16 cellular contexts compared by ENCODE assay signal in the genomic region with DNA sequence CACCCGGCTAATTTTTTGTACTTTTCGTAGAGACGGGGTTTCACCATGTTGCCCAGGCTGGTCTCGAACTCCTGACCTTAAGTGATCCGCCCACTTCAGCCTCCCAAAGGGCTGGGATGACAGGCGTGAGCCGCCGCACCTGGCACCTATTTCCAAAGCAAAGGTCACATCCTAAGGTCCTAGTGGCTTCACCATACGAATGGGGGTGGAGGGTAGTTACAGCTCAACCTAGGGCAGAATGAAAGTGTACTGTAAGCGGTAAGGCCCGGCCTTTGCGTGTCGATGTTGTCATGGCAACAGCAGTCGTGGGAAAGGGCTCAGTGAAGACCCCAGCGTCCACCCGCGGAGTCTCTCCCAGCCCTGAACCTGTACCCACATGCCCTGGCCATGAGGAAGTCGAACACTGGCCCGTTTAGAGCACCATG. TPM values are rescaled to one million over a fixed set of nuclear protein-coding genes. Genes with fewer than 3 reads are reported as not detected.
DNase-seq lines count a peak whose midpoint lies in the region; ATAC-seq, FAIRE-seq and TF ChIP-seq lines count a peak whose summit lies in the region.
"Had no signal": no experiment of that assay in that cellular context is flagged by ENCODE, and none has a peak within 500 bp of the region (broad histone marks: within the 10 kb centered on the region; RNA-seq: fewer than 3 reads in every experiment).

No MANE protein-coding gene starts in this region.

- no peak overlapping the region for H2AFZ ChIP-seq in Loucy (ENCODE audit: low read length)
- H2AFZ ChIP-seq: PC-9 had no signal

- H3K36me3 ChIP-seq in Loucy (ENCODE audit: insufficient read depth, low read length) (peaks cover 9% of the 10 kb centered on the region; the same call in 1 of the 2 replicates), colonic mucosa (no peaks in the 10 kb centered on the region), muscle layer of duodenum (ENCODE audit: control insufficient read depth in 1 of 2, insufficient read depth in 2 of 2, low read length in 2 of 2) (peaks cover 12 to 15% of the 10 kb centered on the region in 2 donors), transverse colon (peaks cover 0 to 18% (median 5%) of the 10 kb centered on the region in 4 donors)

- in situ Hi-C loops in transverse colon (cut with MboI; ENCODE audit: low pct_ligation_motif_present in 1 of 4, low pct_unique_long_range_greater_than_20kb in 1 of 4, low sequenced_read_pairs in 3 of 4): loop anchor here in 3 of 4 donors (25.0 kb wide), 2 partner anchors 160 to 185 kb away; a partner anchor contains a TSS

- 47 to 49% methylated on average over 4 to 19 of the region's 19 CpGs for WGBS in transverse colon (ENCODE audit: low coverage in 1 of 2), 2 donors

- H3K9me2 ChIP-seq in Loucy (replicated peaks; ENCODE audit: low read depth, low read length): no peaks in the 10 kb centered on the region

- H3K27me3 ChIP-seq in Loucy (ENCODE audit: insufficient read depth, low read length, poor library complexity, severe bottlenecking): no peaks in the 10 kb centered on the region
- H3K27me3 ChIP-seq in colonic mucosa: no peaks in the 10 kb centered on the region
- H3K27me3 ChIP-seq in muscle layer of duodenum (ENCODE audit: low read depth, low read length): no peaks in the 10 kb centered on the region
- H3K27me3 ChIP-seq in transverse colon: no peaks in the 10 kb centered on the region

- TF ChIP-seq EP300 in transverse colon (IDR thresholded peaks at IDR 0.05; ENCODE audit: low read depth): no peak

- peaks cover 4% of the 10 kb centered on the region; the same call in 1 of the 2 replicates for H3F3A ChIP-seq in Loucy (ENCODE audit: low read depth)

- TF ChIP-seq CTCF in Loucy (conservative IDR thresholded peaks at IDR 0.05; ENCODE audit: low read length) (no peak), colonic mucosa (IDR thresholded peaks at IDR 0.05) (no peak), transverse colon (IDR thresholded peaks at IDR 0.05) (no peak)

- no peak for TF ChIP-seq POLR2A in transverse colon (IDR thresholded peaks at IDR 0.05)

- peak; percentile 52 for DNase-seq in colonic mucosa
- DNase-seq in transverse colon: peak; percentile 42
- DNase-seq in GM19239 (ENCODE audit: insufficient read length, low spot score): no peak
- DNase-seq: activated CD8-positive, alpha-beta T cell treated with anti-CD3 and anti-CD28 coated beads for 36 hours; DMS153; NCI-H2029; PC-9; stimulated activated naive CD8-positive, alpha-beta T cell treated with anti-CD3 and anti-CD28 coated beads, Interleukin-15, Interleukin-2, amounts not matched to agents 100 U/mL and 50 U/mL, for 24 hours had no signal

- H3K9me3 ChIP-seq in Loucy (ENCODE audit: insufficient read depth, low read depth, low read length) (no peaks in the 10 kb centered on the region), colonic mucosa (no peaks in the 10 kb centered on the region), muscle layer of duodenum (ENCODE audit: control insufficient read depth in 1 of 2, low read length in 2 of 2) (no peaks in the 10 kb centered on the region), transverse colon (no peaks in the 10 kb centered on the region)

- H3K27ac ChIP-seq in colonic mucosa (peak overlapping the region; percentile 96), muscle layer of duodenum (ENCODE audit: low read length) (peak overlapping the region; percentile 69), transverse colon (peak overlapping the region; percentile 98 to 99 (median 98))
- H3K27ac ChIP-seq: PC-9 had no signal

- ATAC-seq in HG02981 (IDR thresholded peaks at IDR 0.05; ENCODE audit: unreplicated experiment) (no peak), GM19452 (IDR thresholded peaks at IDR 0.05; ENCODE audit: unreplicated experiment) (no peak)
- ATAC-seq: activated CD8-positive, alpha-beta T cell treated with anti-CD3 and anti-CD28 coated beads for 36 hours; stimulated activated naive CD8-positive, alpha-beta T cell treated with anti-CD3 and anti-CD28 coated beads, Interleukin-15, Interleukin-2, amounts not matched to agents 100 U/mL and 50 U/mL, for 24 hours had no signal

- H3K9ac ChIP-seq in Loucy (ENCODE audit: low read depth, low read length, poor library complexity, severe bottlenecking): peak overlapping the region; percentile 71
- peak overlapping the region; percentile 44 to 82 for H3K9ac ChIP-seq in colonic mucosa (ENCODE audit: low read depth in 2 of 2, low read length in 2 of 2)

- H3K4me3 ChIP-seq in Loucy (ENCODE audit: low read length, poor library complexity, severe bottlenecking) (peak overlapping the region; percentile 26), colonic mucosa (no peak overlapping the region), muscle layer of duodenum (ENCODE audit: low read depth in 1 of 2, low read length in 2 of 2) (no peak overlapping the region), transverse colon (peak overlapping the region in 1 of 4 donors; percentile 2)
- H3K4me3 ChIP-seq: PC-9, SK-N-MC had no signal

- H3K4me2 ChIP-seq in Loucy (ENCODE audit: low read depth, low read length, poor library complexity, severe bottlenecking): peak overlapping the region; percentile 54
- H3K4me2 ChIP-seq: PC-9 had no signal

- FAIRE-seq in GM19239 (lab: Jason Lieb, UNC): no peak

- H3K79me2 ChIP-seq in Loucy (ENCODE audit: insufficient read depth, low read length): peaks cover 34% of the 10 kb centered on the region

- intact Hi-C loops in colonic mucosa (cut with DNase I): no loop called here
- intact Hi-C loops in transverse colon (cut with DNase I; ENCODE audit: low total_unique reads): no loop called here

- H3K4me1 ChIP-seq in Loucy (ENCODE audit: insufficient read depth, low read length, poor library complexity, severe bottlenecking): peaks cover 58% of the 10 kb centered on the region
- H3K4me1 ChIP-seq in colonic mucosa: peaks cover 20% of the 10 kb centered on the region
- H3K4me1 ChIP-seq in muscle layer of duodenum (ENCODE audit: control insufficient read depth in 1 of 2, insufficient read depth in 2 of 2, low read length in 2 of 2): peaks cover 0 to 27% of the 10 kb centered on the region in 2 donors
- peaks cover 20 to 54% (median 44%) of the 10 kb centered on the region in 4 donors for H3K4me1 ChIP-seq in transverse colon

- H4K20me1 ChIP-seq in Loucy (ENCODE audit: insufficient read depth, low read length, poor library complexity, severe bottlenecking): peaks cover 28% of the 10 kb centered on the region

RNA-seq across cellular contexts. Expression of a gene that starts 1.6 kb away (rescaled TPM):
- total RNA-seq in colonic mucosa: 10 to 100 TPM; 11.6 to 16.5 TPM
- total RNA-seq in transverse colon: 10 to 100 TPM in 3 of 4 donors, 1 to 10 TPM in 1; 8.6 to 30.2 (median 16.9) TPM

RNA-seq across cellular contexts. Expression of a gene that starts 6.1 kb away (rescaled TPM):
- 1 to 10 TPM; 2.7 to 4.5 TPM for total RNA-seq in colonic mucosa
- total RNA-seq in transverse colon: under 1 TPM in 2 of 4 donors, not detected in 2; 0.41 to 0.95 TPM
- total RNA-seq: activated CD8-positive, alpha-beta T cell treated with anti-CD3 and anti-CD28 coated beads for 36 hours; cerebellum; glomerular endothelial cell; osteoblast; PC-9 had no signal

RNA-seq across cellular contexts. Expression of a gene that starts 22.4 kb away (rescaled TPM):
- total RNA-seq in colonic mucosa (100 to 1,000 TPM; 107 to 201 TPM), transverse colon (100 to 1,000 TPM in 3 of 4 donors, 10 to 100 TPM in 1; 84.9 to 360 (median 169) TPM)
